8 cellular contexts compared by ENCODE assay signal in the genomic region with DNA sequence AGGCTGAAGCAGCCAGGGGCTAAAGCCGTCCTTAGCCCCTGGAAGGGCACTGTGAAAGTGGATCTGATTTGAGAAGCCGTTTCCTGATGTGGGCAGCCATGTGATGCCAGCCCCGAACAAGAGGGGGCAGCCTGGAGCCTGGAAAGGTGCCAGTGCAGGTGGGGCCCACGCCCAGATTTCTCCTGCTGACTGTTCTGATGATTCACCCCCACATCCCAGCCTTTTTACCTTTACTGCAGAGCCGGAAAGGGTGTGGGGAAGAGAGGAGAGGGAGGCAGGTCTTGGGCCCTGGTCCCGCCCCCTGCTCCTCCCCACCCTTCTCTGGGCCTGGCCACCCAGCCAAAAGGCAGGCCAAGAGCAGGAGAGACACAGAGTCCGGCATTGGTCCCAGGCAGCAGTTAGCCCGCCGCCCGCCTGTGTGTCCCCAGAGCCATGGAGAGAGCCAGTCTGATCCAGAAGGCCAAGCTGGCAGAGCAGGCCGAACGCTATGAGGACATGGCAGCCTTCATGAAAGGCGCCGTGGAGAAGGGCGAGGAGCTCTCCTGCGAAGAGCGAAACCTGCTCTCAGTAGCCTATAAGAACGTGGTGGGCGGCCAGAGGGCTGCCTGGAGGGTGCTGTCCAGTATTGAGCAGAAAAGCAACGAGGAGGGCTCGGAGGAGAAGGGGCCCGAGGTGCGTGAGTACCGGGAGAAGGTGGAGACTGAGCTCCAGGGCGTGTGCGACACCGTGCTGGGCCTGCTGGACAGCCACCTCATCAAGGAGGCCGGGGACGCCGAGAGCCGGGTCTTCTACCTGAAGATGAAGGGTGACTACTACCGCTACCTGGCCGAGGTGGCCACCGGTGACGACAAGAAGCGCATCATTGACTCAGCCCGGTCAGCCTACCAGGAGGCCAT. TPM values are rescaled to one million over a fixed set of nuclear protein-coding genes. Genes with fewer than 3 reads are reported as not detected.
DNase-seq lines count a peak whose midpoint lies in the region; ATAC-seq and TF ChIP-seq lines count a peak whose summit lies in the region.

A gene (plus strand): TSS at position 369 of the 896 bp plus-strand sequence. CDS start 64 bp downstream, at position 433.

- no peak within 1 kb of the TSS for H3K9ac ChIP-seq in SK-N-SH
- peak within 1 kb of the TSS; percentile 61 for H3K9ac ChIP-seq in smooth muscle cell (ENCODE audit: low read depth)

- H4K20me1 ChIP-seq in SK-N-SH (ENCODE audit: insufficient read depth) (no peaks in the 10 kb centered on the region), smooth muscle cell (ENCODE audit: low read depth) (no peaks in the 10 kb centered on the region)

- H3K27ac ChIP-seq in SK-N-SH (ENCODE audit: low read depth in 2 of 2, low read length in 1 of 2), result no peak within 1 kb of the TSS
- peak within 1 kb of the TSS; percentile 78 for H3K27ac ChIP-seq in smooth muscle cell (ENCODE audit: low read depth)

- H3K9me3 ChIP-seq in SK-N-SH, result no peaks in the 10 kb centered on the region
- no peaks in the 10 kb centered on the region for H3K9me3 ChIP-seq in smooth muscle cell (replicated peaks; ENCODE audit: low read depth)

- H3K4me1 Mint-ChIP-seq in activated T-cell treated with anti-CD3 and anti-CD28 coated beads, Interleukin-2, amount 50 U/mL, for 24 hours (ENCODE audit: low read depth), result peaks cover 30% of the 10 kb centered on the region
- peaks cover 14% of the 10 kb centered on the region for H3K4me1 Mint-ChIP-seq in glutamatergic neuron (ENCODE audit: low read depth, unreplicated experiment)

- TF ChIP-seq CTCF in SK-N-SH (IDR thresholded peaks at IDR 0.05), result peak; percentile 41; the same call in 1 of the 2 replicates
- peak; percentile 22 for TF ChIP-seq CTCF in glutamatergic neuron (IDR thresholded peaks at IDR 0.05; ENCODE audit: partially characterized antibody, unreplicated experiment)
- peak; percentile 40 for TF ChIP-seq CTCF in smooth muscle cell (IDR thresholded peaks at IDR 0.05; ENCODE audit: borderline replicate concordance, insufficient read depth, poor library complexity, severe bottlenecking)

- no peak for ATAC-seq in SK-N-SH treated with all-trans-retinoic acid at 6 μM for 48 hours
- ATAC-seq in GM18519 (IDR thresholded peaks at IDR 0.05; ENCODE audit: low FRiP score, unreplicated experiment), result no peak
- ATAC-seq in GM21447 (IDR thresholded peaks at IDR 0.05; ENCODE audit: unreplicated experiment), result no peak

- no peaks in the 10 kb centered on the region for H3K27me3 Mint-ChIP-seq in activated T-cell treated with anti-CD3 and anti-CD28 coated beads, Interleukin-2, amount 50 U/mL, for 24 hours
- peaks cover 11% of the 10 kb centered on the region for H3K27me3 Mint-ChIP-seq in glutamatergic neuron (ENCODE audit: unreplicated experiment)

- no peaks in the 10 kb centered on the region for H3K9me2 ChIP-seq in SK-N-SH

- H3K36me3 ChIP-seq in SK-N-SH (replicated peaks in 1 of 2; ENCODE audit: control insufficient read depth in 1 of 2, insufficient read depth in 2 of 2, low read length in 1 of 2) (no peaks in the 10 kb centered on the region), smooth muscle cell (ENCODE audit: low read depth) (no peaks in the 10 kb centered on the region)

- POLR2A ChIA-PET in SK-N-SH (lab: Yijun Ruan, JAX), result no interaction called here

- H3K9me3 Mint-ChIP-seq in activated T-cell treated with anti-CD3 and anti-CD28 coated beads, Interleukin-2, amount 50 U/mL, for 24 hours, result no peaks in the 10 kb centered on the region
- peaks cover 1% of the 10 kb centered on the region for H3K9me3 Mint-ChIP-seq in glutamatergic neuron (ENCODE audit: unreplicated experiment)

- no peak for TF ChIP-seq RAD21 in SK-N-SH (IDR thresholded peaks at IDR 0.05; ENCODE audit: low read length)

- H3K4me3 ChIP-seq in SK-N-SH (ENCODE audit: low read depth in 2 of 2, low read length in 1 of 2) (no peak within 1 kb of the TSS), smooth muscle cell (peak within 1 kb of the TSS; percentile 59)

- TF ChIP-seq EP300 in SK-N-SH (IDR thresholded peaks at IDR 0.05; ENCODE audit: borderline replicate concordance in 1 of 2, low read depth in 1 of 2, low read length in 1 of 2), result no peak

- H3K27ac Mint-ChIP-seq in activated T-cell treated with anti-CD3 and anti-CD28 coated beads, Interleukin-2, amount 50 U/mL, for 24 hours, result peak within 1 kb of the TSS; percentile 92
- no peak within 1 kb of the TSS for H3K27ac Mint-ChIP-seq in glutamatergic neuron (ENCODE audit: unreplicated experiment)

- H2AFZ ChIP-seq in SK-N-SH (ENCODE audit: low read depth) (0 out of 2 replicates have a peak within 1 kb of the TSS, but pooled peaks have one; percentile 97), smooth muscle cell (ENCODE audit: low read depth) (no peak within 1 kb of the TSS)

- peak within 1 kb of the TSS; percentile 98; the same call in 1 of the 2 replicates for H3K4me2 ChIP-seq in SK-N-SH
- H3K4me2 ChIP-seq in smooth muscle cell, result peak within 1 kb of the TSS; percentile 93

- peaks cover 7% of the 10 kb centered on the region for H3K36me3 Mint-ChIP-seq in activated T-cell treated with anti-CD3 and anti-CD28 coated beads, Interleukin-2, amount 50 U/mL, for 24 hours (ENCODE audit: low read depth)
- no peaks in the 10 kb centered on the region for H3K36me3 Mint-ChIP-seq in glutamatergic neuron (ENCODE audit: unreplicated experiment)

- H3K4me1 ChIP-seq in SK-N-SH (ENCODE audit: control insufficient read depth in 1 of 2, insufficient read depth in 2 of 2, low read depth in 1 of 2, low read length in 1 of 2), result peaks cover 6 to 7% of the 10 kb centered on the region in 2 experiments; a peak in 2 of 4 replicates
- peaks cover 15% of the 10 kb centered on the region for H3K4me1 ChIP-seq in smooth muscle cell (ENCODE audit: low read depth)

- H3K27me3 ChIP-seq in SK-N-SH (ENCODE audit: insufficient read depth) (no peaks in the 10 kb centered on the region), smooth muscle cell (ENCODE audit: low read depth) (no peaks in the 10 kb centered on the region)

- peaks cover 13% of the 10 kb centered on the region for H3F3A ChIP-seq in SK-N-SH (replicated peaks; ENCODE audit: insufficient read depth)
- no peaks in the 10 kb centered on the region for H3F3A ChIP-seq in smooth muscle cell (ENCODE audit: low read depth)

- CTCF ChIA-PET in SK-N-SH (lab: Yijun Ruan, JAX), result interaction anchor here (0.6 to 1.2 kb wide), 5 partner anchors 14 to 276 kb away, joined by 3 to 4 read pairs (median 3); no protein-coding TSS in a partner anchor

- no peaks in the 10 kb centered on the region for H3K79me2 ChIP-seq in SK-N-SH (ENCODE audit: insufficient read depth)
- H3K79me2 ChIP-seq in smooth muscle cell (ENCODE audit: low read depth), result no peaks in the 10 kb centered on the region

- 90% methylated on average over 29 of the region's 37 CpGs for WGBS in SK-N-SH (ENCODE audit: low lambda C conversion rate)
- WGBS in smooth muscle cell (ENCODE audit: low lambda C conversion rate), result 60% methylated on average over 37 of the region's 37 CpGs

- DNase-seq in SK-N-SH (no peak), NCI-H345 treated with DMSO at 0.1 percent for 48 hours (lab: John Stamatoyannopoulos, UW; ENCODE audit: unreplicated experiment) (peak; percentile 93), glutamatergic neuron (no peak), smooth muscle cell (lab: John Stamatoyannopoulos, UW; ENCODE audit: unreplicated experiment) (no peak)
- DNase-seq in activated T-cell treated with anti-CD3 and anti-CD28 coated beads, Interleukin-2, amount 50 U/mL, for 24 hours, result peak; percentile 68

- H3K4me3 Mint-ChIP-seq in activated T-cell treated with anti-CD3 and anti-CD28 coated beads, Interleukin-2, amount 50 U/mL, for 24 hours, result peak within 1 kb of the TSS; percentile 90
- H3K4me3 Mint-ChIP-seq in glutamatergic neuron (ENCODE audit: unreplicated experiment), result peak within 1 kb of the TSS; percentile 16

TF ChIP-seq in SK-N-SH, 30 proteins besides CTCF, POLR2A, EP300 and RAD21:
- TF ChIP-seq NFIC (IDR thresholded peaks at IDR 0.05; ENCODE audit: borderline replicate concordance) (peak; percentile 25; the same call in 1 of the 2 replicates), GATA2 (CRISPR knock-in tag; IDR thresholded peaks at IDR 0.05) (no peak)

TF ChIP-seq in SK-N-SH treated with all-trans-retinoic acid at 6 μM for 48 hours, 23 proteins besides CTCF, POLR2A, EP300 and RAD21 (continues in another document):
- no peak for TF ChIP-seq ZC3H10 (CRISPR knock-in tag; IDR thresholded peaks at IDR 0.05)
- no peak for TF ChIP-seq ISL1 (CRISPR knock-in tag; IDR thresholded peaks at IDR 0.05)
- TF ChIP-seq ZFP3 (CRISPR knock-in tag; IDR thresholded peaks at IDR 0.05), result no peak
- no peak for TF ChIP-seq SNAI2 (CRISPR knock-in tag; IDR thresholded peaks at IDR 0.05)
- no peak for TF ChIP-seq ARNTL (CRISPR knock-in tag; IDR thresholded peaks at IDR 0.05; ENCODE audit: borderline replicate concordance, low read depth)
- TF ChIP-seq GLIS3 (CRISPR knock-in tag; IDR thresholded peaks at IDR 0.05), result no peak
- TF ChIP-seq, protein P1, sequence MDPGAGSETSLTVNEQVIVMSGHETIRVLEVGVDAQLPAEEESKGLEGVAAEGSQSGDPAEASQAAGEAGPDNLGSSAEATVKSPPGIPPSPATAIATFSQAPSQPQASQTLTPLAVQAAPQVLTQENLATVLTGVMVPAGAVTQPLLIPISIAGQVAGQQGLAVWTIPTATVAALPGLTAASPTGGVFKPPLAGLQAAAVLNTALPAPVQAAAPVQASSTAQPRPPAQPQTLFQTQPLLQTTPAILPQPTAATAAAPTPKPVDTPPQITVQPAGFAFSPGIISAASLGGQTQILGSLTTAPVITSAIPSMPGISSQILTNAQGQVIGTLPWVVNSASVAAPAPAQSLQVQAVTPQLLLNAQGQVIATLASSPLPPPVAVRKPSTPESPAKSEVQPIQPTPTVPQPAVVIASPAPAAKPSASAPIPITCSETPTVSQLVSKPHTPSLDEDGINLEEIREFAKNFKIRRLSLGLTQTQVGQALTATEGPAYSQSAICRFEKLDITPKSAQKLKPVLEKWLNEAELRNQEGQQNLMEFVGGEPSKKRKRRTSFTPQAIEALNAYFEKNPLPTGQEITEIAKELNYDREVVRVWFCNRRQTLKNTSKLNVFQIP (CRISPR knock-in tag; IDR thresholded peaks at IDR 0.05; ENCODE audit: borderline replicate concordance, low read depth), result no peak
- no peak for TF ChIP-seq ESRRG (CRISPR knock-in tag; IDR thresholded peaks at IDR 0.05)
- TF ChIP-seq OSR1 (CRISPR knock-in tag; IDR thresholded peaks at IDR 0.05), result no peak
- TF ChIP-seq TOX (CRISPR knock-in tag; IDR thresholded peaks at IDR 0.05; ENCODE audit: borderline replicate concordance), result no peak

RNA-seq across cellular contexts. Expression of the gene that starts here (rescaled TPM):
- polyA plus RNA-seq in SK-N-SH (2012; rRNA removed) (0.18 and 0.23 TPM in 2 replicates), smooth muscle cell (112 and 320 TPM in 2 replicates)
- 0.03 and 0.06 TPM in 2 replicates for polyA plus RNA-seq in SK-N-SH (2012; cell fraction: cytosol; rRNA removed)
- 1.1 and 1.3 TPM in 2 replicates for polyA plus RNA-seq in SK-N-SH (2012; cell fraction: nucleus; rRNA removed)
- total RNA-seq in glutamatergic neuron (ENCODE audit: unreplicated experiment) (0.42 TPM), smooth muscle cell (62.8 and 110 TPM in 2 replicates)

Comparison
In these comparisons a context has a peak if more than half of its experiments do, and no peak if none do; other contexts are left out.
1. RNA of the gene that starts here (total RNA-seq): 62.8 to 110 TPM in smooth muscle cell; 0.42 TPM in glutamatergic neuron (single experiment); every median in the first group is over 10 times any median in the second.
2. RNA of the gene that starts here (polyA plus RNA-seq): 112 to 320 TPM in smooth muscle cell; 0.03 to 1.3 TPM in SK-N-SH; every median in the first group is over 10 times any median in the second.
3. DNase-seq: peak in NCI-H345 treated with DMSO at 0.1 percent for 48 hours (single experiment) and activated T-cell treated with anti-CD3 and anti-CD28 coated beads, Interleukin-2, amount 50 U/mL, for 24 hours (single experiment); none in SK-N-SH (single experiment), glutamatergic neuron (single experiment) and smooth muscle cell (single experiment).
4. Peak in every context shown above with its lines, with median percentiles within 50 percentile points of each other: CTCF ChIP-seq.